ENCODE assay signal across 17 cellular contexts in genomic region chr2:215654177-215654850, GRCh38.
DNase-seq lines count a peak whose midpoint lies in the region; ATAC-seq lines count a peak whose summit lies in the region.
"Had no signal": no experiment of that assay in that cellular context is flagged by ENCODE, and none has a peak within 500 bp of the region (broad histone marks: within the 10 kb centered on the region; RNA-seq: fewer than 3 reads in every experiment).

No MANE protein-coding gene starts in this region.

- DNase-seq in AG20443 (ENCODE audit: low spot score) = peak; percentile 63
- DNase-seq in adipocyte (ENCODE audit: low read depth) = peak; percentile 91
- DNase-seq in fibroblast of the conjunctiva (ENCODE audit: low read depth) = peak; percentile 82
- DNase-seq in sciatic nerve (ENCODE audit: low spot score) = no peak
- no peak for DNase-seq in stimulated activated CD4-positive, alpha-beta T cell treated with anti-CD3 and anti-CD28 coated beads, Interleukin-4, amount 100 ng/mL, for 4 hours
- DNase-seq in putamen (ENCODE audit: low spot score) = no peak
- DNase-seq: activated CD4-positive, CD25-positive, alpha-beta regulatory T cell; activated CD8-positive, alpha-beta memory T cell treated with anti-CD3 and anti-CD28 coated beads, Interleukin-2, amount 50 U/mL, for 4 hours; activated naive CD4-positive, alpha-beta T cell treated with anti-CD3 and anti-CD28 coated beads for 36 hours; CD4-positive, alpha-beta T cell; EL; NCI-H187; NCI-H524; nucleus accumbens; PC-3 had no signal

- intact Hi-C loops in sciatic nerve (cut with DNase I) = no loop called here

- peak overlapping the region; percentile 67 for H3K9ac ChIP-seq in adipocyte (ENCODE audit: low read length)

- H3K4me3 ChIP-seq in adipocyte (ENCODE audit: low read length) = peak overlapping the region; percentile 30

- no peaks in the 10 kb centered on the region for H3K36me3 ChIP-seq in adipocyte (ENCODE audit: control insufficient read depth, insufficient read depth, low read length, severe bottlenecking)

- no peaks in the 10 kb centered on the region for H3K9me3 ChIP-seq in adipocyte (ENCODE audit: control insufficient read depth, low read length)

- peak; percentile 88 for ATAC-seq in sciatic nerve
- ATAC-seq in GM19035 (IDR thresholded peaks at IDR 0.05; ENCODE audit: unreplicated experiment) = no peak
- no peak for ATAC-seq in HG03108 (IDR thresholded peaks at IDR 0.05; ENCODE audit: unreplicated experiment)
- ATAC-seq: PC-3 had no signal

- peaks cover 42% of the 10 kb centered on the region for H3K4me1 ChIP-seq in adipocyte (ENCODE audit: control insufficient read depth, insufficient read depth, low read length)

- H3K27me3 ChIP-seq in adipocyte (replicated peaks; ENCODE audit: control insufficient read depth, insufficient read depth, low read length) = no peaks in the 10 kb centered on the region

Comparison
In these comparisons a context has a peak if more than half of its experiments do, and no peak if none do; other contexts are left out.
1. DNase-seq: peak in AG20443 (single experiment), adipocyte (single experiment) and fibroblast of the conjunctiva (single experiment); none in sciatic nerve (single experiment), stimulated activated CD4-positive, alpha-beta T cell treated with anti-CD3 and anti-CD28 coated beads, Interleukin-4, amount 100 ng/mL, for 4 hours (0 of 2) and putamen (single experiment).